2 cellular contexts compared by ENCODE assay signal in genomic region chr1:154406572-154406879, GRCh38.
TF ChIP-seq lines count a peak whose summit lies in the region.

No MANE protein-coding gene starts in this region.

TF ChIP-seq in IMR-90, 13 proteins besides CTCF, POLR2A, EP300 and RAD21:
- TF ChIP-seq NFE2L2 (IDR thresholded peaks at IDR 0.05; ENCODE audit: low read depth, low read length) = no peak

TF ChIP-seq in HepG2, 621 proteins besides CTCF, POLR2A, EP300 and RAD21:
- TF ChIP-seq PAX8 (CRISPR knock-in tag; IDR thresholded peaks at IDR 0.05; ENCODE audit: borderline replicate concordance) = no peak
- TF ChIP-seq MTA1 (CRISPR knock-in tag; IDR thresholded peaks at IDR 0.05; ENCODE audit: borderline replicate concordance) = no peak
- TF ChIP-seq ZNF800 (CRISPR knock-in tag; IDR thresholded peaks at IDR 0.05) = 0 out of 2 replicates have a peak, but pooled peaks have one; percentile 0
- 0 out of 2 replicates have a peak, but pooled peaks have one; percentile 6 for TF ChIP-seq SSRP1 (CRISPR knock-in tag; IDR thresholded peaks at IDR 0.05)
